Comparison of ENCODE assay signal across 7 cellular contexts in the genomic region with DNA sequence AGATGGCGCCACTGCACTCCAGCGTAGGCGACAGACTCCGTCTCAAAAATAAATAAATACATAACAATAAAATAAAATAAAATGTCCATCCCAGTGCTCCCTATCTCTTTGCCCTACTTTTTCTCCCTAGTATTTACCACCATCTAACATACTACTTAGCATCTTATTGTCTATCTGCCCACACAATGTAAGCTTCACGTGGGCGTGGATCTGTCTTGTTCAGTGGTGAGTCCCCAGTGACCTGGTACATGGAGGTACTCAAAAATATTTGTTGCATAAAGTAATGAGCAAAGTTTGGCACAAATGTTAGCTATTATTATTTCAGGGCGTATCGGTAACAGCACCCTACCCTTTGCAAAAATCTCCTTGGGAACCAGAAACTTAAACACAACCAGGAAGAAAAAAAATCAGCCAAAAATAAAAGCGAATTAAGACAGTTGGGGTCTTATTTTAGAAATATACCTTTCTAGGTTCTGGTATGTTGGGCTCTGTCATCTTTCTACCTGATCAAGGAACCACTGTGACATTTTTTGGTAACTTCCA. TPM values are rescaled to one million over a fixed set of nuclear protein-coding genes. Genes with fewer than 3 reads are reported as not detected.
DNase-seq lines count a peak whose midpoint lies in the region; ATAC-seq and TF ChIP-seq lines count a peak whose summit lies in the region.

No MANE protein-coding gene starts in this region.

- peak overlapping the region; percentile 45 for H3K27ac Mint-ChIP-seq in stimulated activated effector memory CD8-positive, alpha-beta T cell treated with anti-CD3 and anti-CD28 coated beads, Interleukin-12 subunit alpha, Interleukin-12 subunit beta, amount 100 ng/mL, for 72 hours

- H3K9me3 Mint-ChIP-seq in stimulated activated effector memory CD8-positive, alpha-beta T cell treated with anti-CD3 and anti-CD28 coated beads, Interleukin-12 subunit alpha, Interleukin-12 subunit beta, amount 100 ng/mL, for 72 hours: no peaks in the 10 kb centered on the region

- TF ChIP-seq CTCF in HFF-Myc (IDR thresholded peaks at IDR 0.05; ENCODE audit: low read depth, low read length, missing control alignments) (no peak), WI38 (IDR thresholded peaks at IDR 0.05; ENCODE audit: low read depth, low read length) (no peak)

- H3K4me3 Mint-ChIP-seq in stimulated activated effector memory CD8-positive, alpha-beta T cell treated with anti-CD3 and anti-CD28 coated beads, Interleukin-12 subunit alpha, Interleukin-12 subunit beta, amount 100 ng/mL, for 72 hours: peak overlapping the region; percentile 70

- no peaks in the 10 kb centered on the region for H3K36me3 Mint-ChIP-seq in stimulated activated effector memory CD8-positive, alpha-beta T cell treated with anti-CD3 and anti-CD28 coated beads, Interleukin-12 subunit alpha, Interleukin-12 subunit beta, amount 100 ng/mL, for 72 hours

- peaks cover 33% of the 10 kb centered on the region for H3K4me1 Mint-ChIP-seq in stimulated activated effector memory CD8-positive, alpha-beta T cell treated with anti-CD3 and anti-CD28 coated beads, Interleukin-12 subunit alpha, Interleukin-12 subunit beta, amount 100 ng/mL, for 72 hours

- intact Hi-C loops in left ventricle myocardium superior (cut with micrococcal nuclease): no loop called here

- DNase-seq in HFF-Myc (ENCODE audit: extremely low read depth, low read depth): no peak
- no peak for DNase-seq in left ventricle myocardium superior
- no peak for DNase-seq in stimulated activated effector memory CD8-positive, alpha-beta T cell treated with anti-CD3 and anti-CD28 coated beads, Interleukin-12 subunit alpha, Interleukin-12 subunit beta, amount 100 ng/mL, for 72 hours (ENCODE audit: low spot score in 2 of 2)
- DNase-seq in Ammon's horn (ENCODE audit: low spot score): no peak
- DNase-seq in NCI-H446 (lab: John Stamatoyannopoulos, UW): no peak
- DNase-seq in NCI-H524 treated with DMSO at 0.1 percent for 48 hours (lab: John Stamatoyannopoulos, UW): no peak

- ATAC-seq in left ventricle myocardium superior: peak; percentile 20
- ATAC-seq in stimulated activated effector memory CD8-positive, alpha-beta T cell treated with anti-CD3 and anti-CD28 coated beads, Interleukin-12 subunit alpha, Interleukin-12 subunit beta, amount 100 ng/mL, for 72 hours: no peak

- H3K4me3 ChIP-seq in HFF-Myc (replicated peaks; ENCODE audit: low read depth, low read length) (peak overlapping the region; percentile 65), WI38 (ENCODE audit: low read depth, low read length) (peak overlapping the region; percentile 75)

RNA-seq across cellular contexts. Expression of gene NENF, which starts 0.5 kb away (rescaled TPM):
- 114 TPM for total RNA-seq in left ventricle myocardium superior

RNA-seq across cellular contexts. Expression of gene PACC1, which starts 17.5 kb away (rescaled TPM):
- 2.6 TPM for total RNA-seq in left ventricle myocardium superior
